ENCODE assay signal across 2 cellular contexts in the genomic region with DNA sequence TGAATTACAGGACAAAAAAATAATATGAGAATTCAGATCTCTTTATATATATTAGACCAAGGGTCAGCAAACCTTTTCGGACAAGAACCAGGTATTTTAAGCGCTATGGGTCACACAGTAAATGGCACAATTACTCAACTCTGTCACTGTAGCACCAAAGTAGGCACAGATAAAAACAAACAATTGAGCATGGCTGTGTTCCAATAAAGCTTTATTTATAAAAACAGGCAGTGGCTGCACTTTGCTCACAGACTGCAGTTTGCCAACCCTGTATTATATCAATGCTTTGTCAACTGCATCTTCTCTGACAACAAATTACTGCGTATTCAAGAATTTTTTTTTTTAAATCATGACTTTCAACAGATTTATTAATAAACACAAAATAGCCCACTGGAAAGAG.
TF ChIP-seq lines count a peak whose summit lies in the region.

No MANE protein-coding gene starts in this region.

TF ChIP-seq in K562, 482 proteins besides CTCF, POLR2A, EP300 and RAD21:
- TF ChIP-seq, protein P1, sequence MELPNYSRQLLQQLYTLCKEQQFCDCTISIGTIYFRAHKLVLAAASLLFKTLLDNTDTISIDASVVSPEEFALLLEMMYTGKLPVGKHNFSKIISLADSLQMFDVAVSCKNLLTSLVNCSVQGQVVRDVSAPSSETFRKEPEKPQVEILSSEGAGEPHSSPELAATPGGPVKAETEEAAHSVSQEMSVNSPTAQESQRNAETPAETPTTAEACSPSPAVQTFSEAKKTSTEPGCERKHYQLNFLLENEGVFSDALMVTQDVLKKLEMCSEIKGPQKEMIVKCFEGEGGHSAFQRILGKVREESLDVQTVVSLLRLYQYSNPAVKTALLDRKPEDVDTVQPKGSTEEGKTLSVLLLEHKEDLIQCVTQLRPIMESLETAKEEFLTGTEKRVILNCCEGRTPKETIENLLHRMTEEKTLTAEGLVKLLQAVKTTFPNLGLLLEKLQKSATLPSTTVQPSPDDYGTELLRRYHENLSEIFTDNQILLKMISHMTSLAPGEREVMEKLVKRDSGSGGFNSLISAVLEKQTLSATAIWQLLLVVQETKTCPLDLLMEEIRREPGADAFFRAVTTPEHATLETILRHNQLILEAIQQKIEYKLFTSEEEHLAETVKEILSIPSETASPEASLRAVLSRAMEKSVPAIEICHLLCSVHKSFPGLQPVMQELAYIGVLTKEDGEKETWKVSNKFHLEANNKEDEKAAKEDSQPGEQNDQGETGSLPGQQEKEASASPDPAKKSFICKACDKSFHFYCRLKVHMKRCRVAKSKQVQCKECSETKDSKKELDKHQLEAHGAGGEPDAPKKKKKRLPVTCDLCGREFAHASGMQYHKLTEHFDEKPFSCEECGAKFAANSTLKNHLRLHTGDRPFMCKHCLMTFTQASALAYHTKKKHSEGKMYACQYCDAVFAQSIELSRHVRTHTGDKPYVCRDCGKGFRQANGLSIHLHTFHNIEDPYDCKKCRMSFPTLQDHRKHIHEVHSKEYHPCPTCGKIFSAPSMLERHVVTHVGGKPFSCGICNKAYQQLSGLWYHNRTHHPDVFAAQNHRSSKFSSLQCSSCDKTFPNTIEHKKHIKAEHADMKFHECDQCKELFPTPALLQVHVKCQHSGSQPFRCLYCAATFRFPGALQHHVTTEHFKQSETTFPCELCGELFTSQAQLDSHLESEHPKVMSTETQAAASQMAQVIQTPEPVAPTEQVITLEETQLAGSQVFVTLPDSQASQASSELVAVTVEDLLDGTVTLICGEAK (IDR thresholded peaks at IDR 0.05), result peak; percentile 94
- TF ChIP-seq, protein P1 (CRISPR knock-in tag; IDR thresholded peaks at IDR 0.05), result peak; percentile 77
- TF ChIP-seq CC2D1A (IDR thresholded peaks at IDR 0.05) (no peak), ZNF695 (CRISPR knock-in tag; IDR thresholded peaks at IDR 0.05) (no peak), ZNF197 (CRISPR knock-in tag; IDR thresholded peaks at IDR 0.05; ENCODE audit: low read depth) (no peak)
TF ChIP-seq in K562: peak in this region for 1.

TF ChIP-seq in liver, 16 proteins besides CTCF, POLR2A, EP300 and RAD21 (continued from another document):
- TF ChIP-seq, protein P2, sequence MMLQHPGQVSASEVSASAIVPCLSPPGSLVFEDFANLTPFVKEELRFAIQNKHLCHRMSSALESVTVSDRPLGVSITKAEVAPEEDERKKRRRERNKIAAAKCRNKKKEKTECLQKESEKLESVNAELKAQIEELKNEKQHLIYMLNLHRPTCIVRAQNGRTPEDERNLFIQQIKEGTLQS (IDR thresholded peaks at IDR 0.05), result no peak
- TF ChIP-seq NR2F2 (IDR thresholded peaks at IDR 0.05), result no peak
- TF ChIP-seq GABPA (IDR thresholded peaks at IDR 0.05 in 1 of 2, conservative IDR thresholded peaks at IDR 0.05 in 1 of 2), result no peak
- TF ChIP-seq, protein P3, sequence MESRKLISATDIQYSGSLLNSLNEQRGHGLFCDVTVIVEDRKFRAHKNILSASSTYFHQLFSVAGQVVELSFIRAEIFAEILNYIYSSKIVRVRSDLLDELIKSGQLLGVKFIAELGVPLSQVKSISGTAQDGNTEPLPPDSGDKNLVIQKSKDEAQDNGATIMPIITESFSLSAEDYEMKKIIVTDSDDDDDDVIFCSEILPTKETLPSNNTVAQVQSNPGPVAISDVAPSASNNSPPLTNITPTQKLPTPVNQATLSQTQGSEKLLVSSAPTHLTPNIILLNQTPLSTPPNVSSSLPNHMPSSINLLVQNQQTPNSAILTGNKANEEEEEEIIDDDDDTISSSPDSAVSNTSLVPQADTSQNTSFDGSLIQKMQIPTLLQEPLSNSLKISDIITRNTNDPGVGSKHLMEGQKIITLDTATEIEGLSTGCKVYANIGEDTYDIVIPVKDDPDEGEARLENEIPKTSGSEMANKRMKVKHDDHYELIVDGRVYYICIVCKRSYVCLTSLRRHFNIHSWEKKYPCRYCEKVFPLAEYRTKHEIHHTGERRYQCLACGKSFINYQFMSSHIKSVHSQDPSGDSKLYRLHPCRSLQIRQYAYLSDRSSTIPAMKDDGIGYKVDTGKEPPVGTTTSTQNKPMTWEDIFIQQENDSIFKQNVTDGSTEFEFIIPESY (IDR thresholded peaks at IDR 0.05), result no peak
- TF ChIP-seq MAX (IDR thresholded peaks at IDR 0.05), result no peak
- peak; percentile 69 to 76 for TF ChIP-seq HNF4A (conservative IDR thresholded peaks at IDR 0.05)
